Comparison of ENCODE assay signal across 1 cellular context in the genomic region with DNA sequence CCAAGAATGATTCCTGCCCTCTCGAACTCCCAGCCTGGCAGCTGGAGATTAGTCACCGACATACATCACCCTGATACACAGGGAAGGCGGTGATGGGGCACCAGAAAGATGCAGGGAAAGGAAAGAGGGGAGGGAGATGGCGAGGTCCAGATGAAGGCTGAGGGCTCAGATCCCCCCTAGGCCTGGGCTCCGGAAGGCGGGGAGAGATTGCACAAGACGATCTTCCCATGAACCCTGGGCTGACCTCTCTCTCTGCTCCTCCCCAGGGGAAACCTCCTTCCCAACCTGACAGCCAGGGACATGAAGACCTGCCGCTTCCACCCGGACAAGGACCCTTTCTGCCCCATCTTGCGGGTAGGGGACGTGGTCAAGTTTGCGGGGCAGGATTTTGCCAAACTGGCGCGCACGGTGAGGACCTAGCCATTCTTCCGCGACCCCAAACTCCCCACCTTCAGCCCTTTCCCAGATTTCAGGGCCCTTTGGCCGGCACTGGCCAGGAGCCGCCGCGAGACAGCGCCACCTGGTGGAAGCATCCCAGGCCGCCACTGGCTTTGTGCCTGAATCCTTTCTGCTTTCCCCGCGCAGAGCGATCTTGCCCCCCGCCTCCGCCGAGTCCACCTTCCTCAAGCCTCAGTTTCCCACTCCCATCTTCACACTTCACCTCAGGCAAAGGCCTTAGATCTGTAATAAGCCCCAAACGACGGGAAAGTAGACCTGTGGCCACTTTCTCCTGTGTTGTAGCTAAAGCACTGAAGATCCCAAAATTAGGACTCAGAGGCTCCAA.
TF ChIP-seq lines count a peak whose summit lies in the region.

No MANE protein-coding gene starts in this region.

TF ChIP-seq in IMR-90, 13 proteins besides CTCF, POLR2A, EP300 and RAD21 (continued from another document):
- TF ChIP-seq, protein P1, sequence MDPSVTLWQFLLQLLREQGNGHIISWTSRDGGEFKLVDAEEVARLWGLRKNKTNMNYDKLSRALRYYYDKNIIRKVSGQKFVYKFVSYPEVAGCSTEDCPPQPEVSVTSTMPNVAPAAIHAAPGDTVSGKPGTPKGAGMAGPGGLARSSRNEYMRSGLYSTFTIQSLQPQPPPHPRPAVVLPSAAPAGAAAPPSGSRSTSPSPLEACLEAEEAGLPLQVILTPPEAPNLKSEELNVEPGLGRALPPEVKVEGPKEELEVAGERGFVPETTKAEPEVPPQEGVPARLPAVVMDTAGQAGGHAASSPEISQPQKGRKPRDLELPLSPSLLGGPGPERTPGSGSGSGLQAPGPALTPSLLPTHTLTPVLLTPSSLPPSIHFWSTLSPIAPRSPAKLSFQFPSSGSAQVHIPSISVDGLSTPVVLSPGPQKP (IDR thresholded peaks at IDR 0.05; ENCODE audit: borderline replicate concordance, low read depth, low read length): no peak
- TF ChIP-seq SMC3 (IDR thresholded peaks at IDR 0.05; ENCODE audit: low read depth, low read length) (peak; percentile 47; the same call in 1 of the 2 replicates), CEBPB (IDR thresholded peaks at IDR 0.05; ENCODE audit: low read depth, low read length) (peak; percentile 51)
- TF ChIP-seq, protein P2, sequence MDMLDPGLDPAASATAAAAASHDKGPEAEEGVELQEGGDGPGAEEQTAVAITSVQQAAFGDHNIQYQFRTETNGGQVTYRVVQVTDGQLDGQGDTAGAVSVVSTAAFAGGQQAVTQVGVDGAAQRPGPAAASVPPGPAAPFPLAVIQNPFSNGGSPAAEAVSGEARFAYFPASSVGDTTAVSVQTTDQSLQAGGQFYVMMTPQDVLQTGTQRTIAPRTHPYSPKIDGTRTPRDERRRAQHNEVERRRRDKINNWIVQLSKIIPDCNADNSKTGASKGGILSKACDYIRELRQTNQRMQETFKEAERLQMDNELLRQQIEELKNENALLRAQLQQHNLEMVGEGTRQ (IDR thresholded peaks at IDR 0.05; ENCODE audit: low read depth, low read length): no peak
TF ChIP-seq in IMR-90: peak in this region for 2.
